ENCODE assay signal across 18 cellular contexts in genomic region chr19:39370735-39371134, GRCh38. TPM values are rescaled to one million over a fixed set of nuclear protein-coding genes. Genes with fewer than 3 reads are reported as not detected.
DNase-seq lines count a peak whose midpoint lies in the region; ATAC-seq and TF ChIP-seq lines count a peak whose summit lies in the region.
"Had no signal": no experiment of that assay in that cellular context is flagged by ENCODE, and none has a peak within 500 bp of the region (broad histone marks: within the 10 kb centered on the region; RNA-seq: fewer than 3 reads in every experiment).

No MANE protein-coding gene starts in this region.

- H3K36me3 Mint-ChIP-seq in activated naive CD4-positive, alpha-beta T cell treated with anti-CD3 and anti-CD28 coated beads, Interleukin-2, amount 50 U/mL, for 72 hours = no peaks in the 10 kb centered on the region
- peaks cover 81% of the 10 kb centered on the region for H3K36me3 Mint-ChIP-seq in activated T-helper 17 cell treated with anti-CD3 and anti-CD28 coated beads, Interleukin-2, amount 50 U/mL, for 72 hours (ENCODE audit: low read depth)
- peaks cover 35% of the 10 kb centered on the region for H3K36me3 Mint-ChIP-seq in endothelial cell (ENCODE audit: low read depth, unreplicated experiment)

- ATAC-seq in activated naive CD4-positive, alpha-beta T cell treated with anti-CD3 and anti-CD28 coated beads, Interleukin-2, amount 50 U/mL, for 72 hours = no peak
- ATAC-seq in activated T-helper 17 cell treated with anti-CD3 and anti-CD28 coated beads, Interleukin-2, amount 50 U/mL, for 72 hours (replicated peaks) = no peak
- ATAC-seq: CD8-positive, alpha-beta T cell; K562 had no signal

- no peak overlapping the region for H3K4me3 ChIP-seq in esophagus squamous epithelium
- H3K4me3 ChIP-seq in tibial nerve = no peak overlapping the region
- H3K4me3 ChIP-seq: K562 had no signal

- no peak for DNase-seq in activated naive CD4-positive, alpha-beta T cell treated with anti-CD3 and anti-CD28 coated beads, Interleukin-2, amount 50 U/mL, for 72 hours (ENCODE audit: low spot score in 2 of 2)
- no peak for DNase-seq in activated naive CD4-positive, alpha-beta T cell (lab: John Stamatoyannopoulos, UW)
- DNase-seq in esophagus squamous epithelium (lab: John Stamatoyannopoulos, UW) (no peak), tibial nerve (ENCODE audit: low spot score in 2 of 2) (no peak), MV-4-11 (lab: John Stamatoyannopoulos, UW) (no peak), endothelial cell (ENCODE audit: low spot score) (no peak)
- DNase-seq in activated CD8-positive, alpha-beta memory T cell treated with anti-CD3 and anti-CD28 coated beads for 24 hours = no peak
- DNase-seq: ACHN; BE2C; CD8-positive, alpha-beta T cell; DND-41; GF-D8; NCI-H1092; NCI-H226; NCI-H526; RPMI8226 had no signal

- H3K36me3 ChIP-seq in esophagus squamous epithelium (peaks cover 2 to 100% (median 34%) of the 10 kb centered on the region in 3 donors), tibial nerve (peaks cover 5 to 55% (median 11%) of the 10 kb centered on the region in 3 donors)

- WGBS in esophagus squamous epithelium, 2 donors = 77 to 89% methylated on average over 4 to 5 of the region's 5 CpGs
- WGBS in tibial nerve, 2 donors = 90 to 93% methylated on average over 5 of the region's 5 CpGs

- H3K9me3 Mint-ChIP-seq in activated naive CD4-positive, alpha-beta T cell treated with anti-CD3 and anti-CD28 coated beads, Interleukin-2, amount 50 U/mL, for 72 hours = no peaks in the 10 kb centered on the region
- no peaks in the 10 kb centered on the region for H3K9me3 Mint-ChIP-seq in activated T-helper 17 cell treated with anti-CD3 and anti-CD28 coated beads, Interleukin-2, amount 50 U/mL, for 72 hours
- no peaks in the 10 kb centered on the region for H3K9me3 Mint-ChIP-seq in endothelial cell (ENCODE audit: unreplicated experiment)
- H3K9me3 Mint-ChIP-seq: CD8-positive, alpha-beta T cell had no signal

- H3K27me3 ChIP-seq in esophagus squamous epithelium (no peaks in the 10 kb centered on the region), tibial nerve (no peaks in the 10 kb centered on the region)
- H3K27me3 ChIP-seq: BE2C had no signal

- no peak for TF ChIP-seq CTCF in esophagus squamous epithelium (IDR thresholded peaks at IDR 0.05)
- no peak for TF ChIP-seq CTCF in tibial nerve (IDR thresholded peaks at IDR 0.05)
- no peak for TF ChIP-seq CTCF in endothelial cell (IDR thresholded peaks at IDR 0.05; ENCODE audit: unreplicated experiment)

- peak overlapping the region; percentile 70 to 73 for H3K27ac Mint-ChIP-seq in activated naive CD4-positive, alpha-beta T cell treated with anti-CD3 and anti-CD28 coated beads, Interleukin-2, amount 50 U/mL, for 72 hours
- H3K27ac Mint-ChIP-seq in activated T-helper 17 cell treated with anti-CD3 and anti-CD28 coated beads, Interleukin-2, amount 50 U/mL, for 72 hours = peak overlapping the region; percentile 11
- no peak overlapping the region for H3K27ac Mint-ChIP-seq in endothelial cell (ENCODE audit: unreplicated experiment)
- H3K27ac Mint-ChIP-seq: CD8-positive, alpha-beta T cell had no signal

- H3K27me3 Mint-ChIP-seq in activated T-helper 17 cell treated with anti-CD3 and anti-CD28 coated beads, Interleukin-2, amount 50 U/mL, for 72 hours = no peaks in the 10 kb centered on the region
- H3K27me3 Mint-ChIP-seq in endothelial cell (ENCODE audit: unreplicated experiment) = peaks cover 13% of the 10 kb centered on the region

- H3K4me1 Mint-ChIP-seq in activated T-helper 17 cell treated with anti-CD3 and anti-CD28 coated beads, Interleukin-2, amount 50 U/mL, for 72 hours = no peaks in the 10 kb centered on the region
- H3K4me1 Mint-ChIP-seq in endothelial cell (ENCODE audit: unreplicated experiment) = peaks cover 7% of the 10 kb centered on the region

- H3K4me3 Mint-ChIP-seq in activated T-helper 17 cell treated with anti-CD3 and anti-CD28 coated beads, Interleukin-2, amount 50 U/mL, for 72 hours = no peak overlapping the region
- H3K4me3 Mint-ChIP-seq in endothelial cell (ENCODE audit: unreplicated experiment) = no peak overlapping the region
- H3K4me3 Mint-ChIP-seq: CD8-positive, alpha-beta T cell had no signal

- peaks cover 4 to 45% (median 23%) of the 10 kb centered on the region in 3 donors for H3K4me1 ChIP-seq in esophagus squamous epithelium
- H3K4me1 ChIP-seq in tibial nerve = peaks cover 5 to 73% (median 34%) of the 10 kb centered on the region in 4 donors
- H3K4me1 ChIP-seq: BE2C had no signal

- intact Hi-C loops in esophagus squamous epithelium (cut with DNase I) = no loop called here

- H3K27ac ChIP-seq in esophagus squamous epithelium (peak overlapping the region; percentile 31 to 97 (median 88)), tibial nerve (peak overlapping the region in 3 of 4 donors; percentile 34 to 97 (median 93))

- H3K9me3 ChIP-seq in esophagus squamous epithelium (no peaks in the 10 kb centered on the region), tibial nerve (no peaks in the 10 kb centered on the region)
- H3K9me3 ChIP-seq: BE2C had no signal

- TF ChIP-seq POLR2A in esophagus squamous epithelium (IDR thresholded peaks at IDR 0.05) = no peak
- TF ChIP-seq POLR2A in tibial nerve (IDR thresholded peaks at IDR 0.05) = no peak

- TF ChIP-seq EP300 in tibial nerve (IDR thresholded peaks at IDR 0.05) = no peak

RNA-seq across cellular contexts. Expression of gene PAF1, which starts 20.2 kb away (rescaled TPM):
- 10 to 100 TPM; 42.2 to 58.2 TPM for total RNA-seq in activated naive CD4-positive, alpha-beta T cell treated with anti-CD3 and anti-CD28 coated beads, Interleukin-2, amount 50 U/mL, for 72 hours
- 10 to 100 TPM; 46.6 to 58.6 TPM for total RNA-seq in activated T-helper 17 cell treated with anti-CD3 and anti-CD28 coated beads, Interleukin-2, amount 50 U/mL, for 72 hours
- total RNA-seq in esophagus squamous epithelium (10 to 100 TPM; 35.4 to 53.6 (median 38.1) TPM), tibial nerve (10 to 100 TPM; 30.8 to 48.3 (median 44.3) TPM), endothelial cell (ENCODE audit: unreplicated experiment) (31.7 TPM)

RNA-seq across cellular contexts. Expression of gene MED29, which starts 20.4 kb away (rescaled TPM):
- total RNA-seq in activated naive CD4-positive, alpha-beta T cell treated with anti-CD3 and anti-CD28 coated beads, Interleukin-2, amount 50 U/mL, for 72 hours = 10 to 100 TPM; 22.2 to 23.6 TPM
- total RNA-seq in activated T-helper 17 cell treated with anti-CD3 and anti-CD28 coated beads, Interleukin-2, amount 50 U/mL, for 72 hours = 10 to 100 TPM; 24.6 to 27.7 TPM
- 10 to 100 TPM; 11.8 to 20.1 (median 16.5) TPM for total RNA-seq in esophagus squamous epithelium
- total RNA-seq in tibial nerve = 10 to 100 TPM; 32.9 to 52.5 (median 37.6) TPM
- total RNA-seq in endothelial cell (ENCODE audit: unreplicated experiment) = 32.4 TPM

RNA-seq across cellular contexts. Expression of gene SAMD4B, which starts 28.5 kb away (rescaled TPM):
- 10 to 100 TPM; 42.1 to 56.1 TPM for total RNA-seq in activated naive CD4-positive, alpha-beta T cell treated with anti-CD3 and anti-CD28 coated beads, Interleukin-2, amount 50 U/mL, for 72 hours
- total RNA-seq in activated T-helper 17 cell treated with anti-CD3 and anti-CD28 coated beads, Interleukin-2, amount 50 U/mL, for 72 hours = 10 to 100 TPM; 52.8 to 75.1 TPM
- total RNA-seq in esophagus squamous epithelium (100 to 1,000 TPM in 1 of 4 donors, 10 to 100 TPM in 3; 49.1 to 131 (median 75.2) TPM), tibial nerve (100 to 1,000 TPM; 103 to 193 (median 115) TPM), endothelial cell (ENCODE audit: unreplicated experiment) (127 TPM)

RNA-seq across cellular contexts. Expression of gene GMFG, which starts 34.9 kb away (rescaled TPM):
- 100 to 1,000 TPM; 315 to 372 TPM for total RNA-seq in activated naive CD4-positive, alpha-beta T cell treated with anti-CD3 and anti-CD28 coated beads, Interleukin-2, amount 50 U/mL, for 72 hours
- total RNA-seq in activated T-helper 17 cell treated with anti-CD3 and anti-CD28 coated beads, Interleukin-2, amount 50 U/mL, for 72 hours = 100 to 1,000 TPM; 330 to 351 TPM
- total RNA-seq in esophagus squamous epithelium = 10 to 100 TPM in 1 of 4 donors, 1 to 10 TPM in 3; 1.9 to 15.8 (median 4.5) TPM
- total RNA-seq in tibial nerve = 10 to 100 TPM in 3 of 4 donors, 1 to 10 TPM in 1; 8.4 to 36.5 (median 18.2) TPM
- total RNA-seq in endothelial cell (ENCODE audit: unreplicated experiment) = 36.2 TPM

RNA-seq across cellular contexts. Expression of gene ZFP36, which starts 35.9 kb away (rescaled TPM):
- total RNA-seq in activated naive CD4-positive, alpha-beta T cell treated with anti-CD3 and anti-CD28 coated beads, Interleukin-2, amount 50 U/mL, for 72 hours = 100 to 1,000 TPM in 1 of 2 donors, 10 to 100 TPM in 1; 59.7 to 183 TPM
- 100 to 1,000 TPM in 1 of 2 donors, 10 to 100 TPM in 1; 67.4 to 265 TPM for total RNA-seq in activated T-helper 17 cell treated with anti-CD3 and anti-CD28 coated beads, Interleukin-2, amount 50 U/mL, for 72 hours
- total RNA-seq in esophagus squamous epithelium = 100 to 1,000 TPM in 3 of 4 donors, 10 to 100 TPM in 1; 72.1 to 230 (median 121) TPM
- total RNA-seq in tibial nerve = 100 to 1,000 TPM; 125 to 274 (median 178) TPM
- total RNA-seq in endothelial cell (ENCODE audit: unreplicated experiment) = 10.2 TPM
